ENCODE assay signal across 27 cellular contexts in genomic region chr1:230848235-230848634, GRCh38. TPM values are rescaled to one million over a fixed set of nuclear protein-coding genes. Genes with fewer than 3 reads are reported as not detected.
A peak's percentile ranks its signal among the peaks of the same experiment; 100 is the strongest.
DNase-seq lines count a peak whose midpoint lies in the region; ATAC-seq and TF ChIP-seq lines count a peak whose summit lies in the region.
"Had no signal": no experiment of that assay in that cellular context is flagged by ENCODE, and none has a peak within 500 bp of the region (broad histone marks: within the 10 kb centered on the region; RNA-seq: fewer than 3 reads in every experiment).

No MANE protein-coding gene starts in this region.

- peak overlapping the region; percentile 91 to 99 (median 93) for H3K27ac ChIP-seq in thyroid gland
- H3K27ac ChIP-seq in SJCRH30 = no peak overlapping the region
- H3K27ac ChIP-seq: 22Rv1 had no signal

- H3K27me3 ChIP-seq in thyroid gland (no peaks in the 10 kb centered on the region), SJCRH30 (no peaks in the 10 kb centered on the region)
- H3K27me3 ChIP-seq: ovary, spleen, testis had no signal

- H3K4me1 Mint-ChIP-seq in brain = peaks cover 45% of the 10 kb centered on the region
- H3K4me1 Mint-ChIP-seq in nephron = peaks cover 69% of the 10 kb centered on the region
- H3K4me1 Mint-ChIP-seq: activated CD4-positive, alpha-beta memory T cell treated with anti-CD3 and anti-CD28 coated beads, Interleukin-2, amount 10 ng/mL, durations not matched to agents 7 days and 5 days; activated naive CD8-positive, alpha-beta T cell treated with anti-CD3 and anti-CD28 coated beads, Interleukin-2, amount 50 U/mL, for 24 hours; CD4-positive, alpha-beta memory T cell; stimulated activated naive B cell treated with anti-CD40 and anti-IgM and Interleukin-4, amounts not matched to agents 10 μg/mL and 1 μg/mL and 100 μg/mL, for 72 hours had no signal

- WGBS in thyroid gland, 2 donors = 73 to 74% methylated on average over 3 of the region's 3 CpGs

- no peaks in the 10 kb centered on the region for H3K9me3 ChIP-seq in thyroid gland
- H3K9me3 ChIP-seq in SJCRH30 (replicated peaks) = 0 out of 2 replicates have a peak, but pooled peaks cover 8% of the 10 kb centered on the region
- H3K9me3 ChIP-seq: HAP-1, ovary, testis had no signal

- no peak for TF ChIP-seq POLR2A in thyroid gland (IDR thresholded peaks at IDR 0.05)

- peak overlapping the region in 4 of 5 experiments; percentile 17 to 93 (median 72) for H3K27ac Mint-ChIP-seq in brain
- H3K27ac Mint-ChIP-seq in nephron = peak overlapping the region; percentile 75 to 99 (median 99)
- H3K27ac Mint-ChIP-seq: activated CD4-positive, alpha-beta memory T cell treated with anti-CD3 and anti-CD28 coated beads, Interleukin-2, amount 10 ng/mL, durations not matched to agents 7 days and 5 days; activated naive CD8-positive, alpha-beta T cell treated with anti-CD3 and anti-CD28 coated beads, Interleukin-2, amount 50 U/mL, for 24 hours; stimulated activated naive B cell treated with anti-CD40 and anti-IgM and Interleukin-4, amounts not matched to agents 10 μg/mL and 1 μg/mL and 100 μg/mL, for 72 hours; T-cell had no signal

- peaks cover 3 to 11% (median 5%) of the 10 kb centered on the region in 5 experiments for H3K9me3 Mint-ChIP-seq in brain
- H3K9me3 Mint-ChIP-seq in nephron = peaks cover 3% of the 10 kb centered on the region
- H3K9me3 Mint-ChIP-seq: activated CD4-positive, alpha-beta memory T cell treated with anti-CD3 and anti-CD28 coated beads, Interleukin-2, amount 10 ng/mL, durations not matched to agents 7 days and 5 days; activated naive CD8-positive, alpha-beta T cell treated with anti-CD3 and anti-CD28 coated beads, Interleukin-2, amount 50 U/mL, for 24 hours; T-cell had no signal

- H3K36me3 ChIP-seq in thyroid gland = peaks cover 10 to 14% of the 10 kb centered on the region in 2 donors
- peaks cover 15% of the 10 kb centered on the region for H3K36me3 ChIP-seq in SJCRH30
- H3K36me3 ChIP-seq: ovary had no signal

- no peak for TF ChIP-seq CTCF in brain (conservative IDR thresholded peaks at IDR 0.05)
- TF ChIP-seq CTCF in nephron (IDR thresholded peaks at IDR 0.05; ENCODE audit: unreplicated experiment in 3 of 3) = no peak
- no peak for TF ChIP-seq CTCF in thyroid gland (IDR thresholded peaks at IDR 0.05)

- H3K4me3 Mint-ChIP-seq in brain (no peak overlapping the region), nephron (peak overlapping the region in 1 of 3 experiments; percentile 11)
- H3K4me3 Mint-ChIP-seq: activated CD4-positive, alpha-beta memory T cell treated with anti-CD3 and anti-CD28 coated beads, Interleukin-2, amount 10 ng/mL, durations not matched to agents 7 days and 5 days; activated naive CD8-positive, alpha-beta T cell treated with anti-CD3 and anti-CD28 coated beads, Interleukin-2, amount 50 U/mL, for 24 hours; CD4-positive, alpha-beta memory T cell; stimulated activated naive B cell treated with anti-CD40 and anti-IgM and Interleukin-4, amounts not matched to agents 10 μg/mL and 1 μg/mL and 100 μg/mL, for 72 hours; T-cell had no signal

- H3K4me1 ChIP-seq in thyroid gland = peaks cover 45 to 56% of the 10 kb centered on the region in 2 donors
- peaks cover 32% of the 10 kb centered on the region for H3K4me1 ChIP-seq in SJCRH30
- H3K4me1 ChIP-seq: HAP-1 had no signal

- H3K36me3 Mint-ChIP-seq in brain = peaks cover 72% of the 10 kb centered on the region
- peaks cover 79% of the 10 kb centered on the region for H3K36me3 Mint-ChIP-seq in nephron (ENCODE audit: low read depth)

- DNase-seq in NCI-H510A treated with DMSO at 0.1 percent for 48 hours (lab: John Stamatoyannopoulos, UW) (peak; percentile 6), NCI-H510A (lab: John Stamatoyannopoulos, UW) (no peak), thyroid gland (no peak), midbrain (lab: John Stamatoyannopoulos, UW) (no peak), SJCRH30 (no peak)
- DNase-seq: activated CD4-positive, alpha-beta memory T cell treated with anti-CD3 and anti-CD28 coated beads, Interleukin-2, amount 10 ng/mL, durations not matched to agents 7 days and 5 days; activated gamma-delta T cell treated with Interleukin-2 at 50 U/mL for 16 hours; activated naive CD8-positive, alpha-beta T cell treated with anti-CD3 and anti-CD28 coated beads, Interleukin-2, amount 50 U/mL, for 24 hours; CD4-positive, alpha-beta memory T cell; DMS 273 treated with DMSO at 0.1 percent for 48 hours; islet precursor cell; NCI-H1092 treated with DMSO at 0.1 percent for 48 hours; NCI-H2081; OCI-M1; ovary; retina; spleen; stimulated activated CD4-positive, alpha-beta T cell treated with anti-CD3 and anti-CD28 coated beads, Interleukin-2, amount 100 ng/mL, for 48 hours; stimulated activated naive B cell treated with anti-CD40 and anti-IgM and Interleukin-4, amounts not matched to agents 10 μg/mL and 1 μg/mL and 100 μg/mL, for 72 hours; T-cell; testis had no signal

- H3K27me3 Mint-ChIP-seq in brain (peaks cover 3% of the 10 kb centered on the region), nephron (ENCODE audit: low read depth) (no peaks in the 10 kb centered on the region)
- H3K27me3 Mint-ChIP-seq: activated CD4-positive, alpha-beta memory T cell treated with anti-CD3 and anti-CD28 coated beads, Interleukin-2, amount 10 ng/mL, durations not matched to agents 7 days and 5 days; activated naive CD8-positive, alpha-beta T cell treated with anti-CD3 and anti-CD28 coated beads, Interleukin-2, amount 50 U/mL, for 24 hours; CD4-positive, alpha-beta memory T cell; stimulated activated naive B cell treated with anti-CD40 and anti-IgM and Interleukin-4, amounts not matched to agents 10 μg/mL and 1 μg/mL and 100 μg/mL, for 72 hours; T-cell had no signal

- H3K4me3 ChIP-seq in thyroid gland (replicated peaks in 1 of 3) (no peak overlapping the region), SJCRH30 (no peak overlapping the region)
- H3K4me3 ChIP-seq: HAP-1, ovary, spleen, testis had no signal

- no peak for ATAC-seq in SK-N-SH treated with all-trans-retinoic acid at 6 μM for 48 hours
- ATAC-seq: activated CD4-positive, CD25-positive, alpha-beta regulatory T cell treated with anti-CD3 and anti-CD28 coated beads, Interleukin-2, amount 50 U/mL, for 24 hours; activated naive CD8-positive, alpha-beta T cell treated with anti-CD3 and anti-CD28 coated beads, Interleukin-2, amount 50 U/mL, for 24 hours; stimulated activated naive B cell treated with anti-CD40 and anti-IgM and Interleukin-4, amounts not matched to agents 10 μg/mL and 1 μg/mL and 100 μg/mL, for 72 hours; T-cell had no signal

- intact Hi-C loops in thyroid gland (cut with DNase I) = no loop called here

TF ChIP-seq in SK-N-SH treated with all-trans-retinoic acid at 6 μM for 48 hours, 23 proteins besides CTCF, POLR2A, EP300 and RAD21 (continues in another document):
- TF ChIP-seq ISL1 (CRISPR knock-in tag; IDR thresholded peaks at IDR 0.05) (no peak), TSHZ2 (CRISPR knock-in tag; IDR thresholded peaks at IDR 0.05) (no peak), GLIS3 (CRISPR knock-in tag; IDR thresholded peaks at IDR 0.05) (no peak), OSR1 (CRISPR knock-in tag; IDR thresholded peaks at IDR 0.05) (no peak), ZFP30 (CRISPR knock-in tag; IDR thresholded peaks at IDR 0.05) (no peak), CSDC2 (CRISPR knock-in tag; IDR thresholded peaks at IDR 0.05) (no peak), ZNF70 (CRISPR knock-in tag; IDR thresholded peaks at IDR 0.05) (no peak), PPARA (CRISPR knock-in tag; IDR thresholded peaks at IDR 0.05; ENCODE audit: borderline replicate concordance) (no peak), ZC3H10 (CRISPR knock-in tag; IDR thresholded peaks at IDR 0.05) (no peak), SNAI2 (CRISPR knock-in tag; IDR thresholded peaks at IDR 0.05) (no peak), CREB5 (CRISPR knock-in tag; IDR thresholded peaks at IDR 0.05; ENCODE audit: low read depth) (no peak), ZFP3 (CRISPR knock-in tag; IDR thresholded peaks at IDR 0.05) (no peak), ZNF8 (CRISPR knock-in tag; IDR thresholded peaks at IDR 0.05) (no peak)

RNA-seq across cellular contexts. Expression of gene C1orf198, which starts 20.1 kb away (rescaled TPM):
- 76.7 TPM for polyA plus RNA-seq in brain (ENCODE audit: insufficient read depth, low read depth, low replicate concordance)
- 100 to 1,000 TPM in 3 of 4 donors, 10 to 100 TPM in 1; 87.8 to 142 (median 124) TPM for total RNA-seq in thyroid gland
- 50.6 and 53.9 TPM in 2 replicates for total RNA-seq in SJCRH30 (2014; rRNA removed; shearing (Covaris generic))
